In genomic region chr9:129361196-129361595, GRCh38 we compare ENCODE assay signal across 2 cellular contexts.
TF ChIP-seq lines count a peak whose summit lies in the region.

No MANE protein-coding gene starts in this region.

TF ChIP-seq in GM12891, 5 proteins besides CTCF, POLR2A, EP300 and RAD21 (continued from another document):
- TF ChIP-seq TAF1 (IDR thresholded peaks at IDR 0.05; ENCODE audit: low read depth, low read length) = no peak

TF ChIP-seq in GM12878, 131 proteins besides CTCF, POLR2A, EP300 and RAD21:
- TF ChIP-seq PRDM15 (CRISPR knock-in tag; IDR thresholded peaks at IDR 0.05) = no peak
- TF ChIP-seq BCL3 (IDR thresholded peaks at IDR 0.05; ENCODE audit: borderline replicate concordance, insufficient read depth, low read depth, low read length, poor library complexity, severe bottlenecking) = peak; percentile 40
- peak; percentile 22 for TF ChIP-seq NR2C2 (IDR thresholded peaks at IDR 0.05; ENCODE audit: borderline replicate concordance, control insufficient read depth, insufficient read length, low read depth)
